Comparison of ENCODE assay signal across 1 cellular context in the genomic region with DNA sequence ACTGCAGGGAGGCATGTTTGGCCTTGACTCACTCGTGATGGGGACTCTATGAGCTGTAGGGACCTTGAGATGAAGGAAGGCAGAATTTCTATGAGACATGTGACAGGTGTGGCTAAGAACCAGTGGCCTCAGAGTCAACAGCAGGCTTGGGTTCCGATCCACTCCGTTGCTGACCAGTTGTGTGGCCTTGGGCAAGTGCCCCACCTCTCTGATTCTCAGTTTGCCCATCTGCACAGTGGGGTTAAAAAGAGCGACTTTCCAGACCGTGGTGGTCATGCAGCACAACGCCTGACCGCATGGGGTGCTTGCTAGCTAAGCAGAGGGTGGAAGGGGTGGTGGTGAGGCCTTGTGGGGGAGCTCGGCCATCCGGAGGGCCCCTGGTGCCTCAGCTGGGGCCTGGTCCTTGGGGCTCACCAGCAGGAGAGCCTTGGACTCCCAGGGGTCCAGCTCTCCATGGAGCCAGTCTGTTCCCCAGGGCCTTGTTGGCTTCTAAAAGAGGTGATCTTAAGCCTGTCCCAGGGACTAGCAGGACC.
TF ChIP-seq lines count a peak whose summit lies in the region.

No MANE protein-coding gene starts in this region.

TF ChIP-seq in K562, 482 proteins besides CTCF, POLR2A, EP300 and RAD21 (continued from another document):
- TF ChIP-seq, protein P1, sequence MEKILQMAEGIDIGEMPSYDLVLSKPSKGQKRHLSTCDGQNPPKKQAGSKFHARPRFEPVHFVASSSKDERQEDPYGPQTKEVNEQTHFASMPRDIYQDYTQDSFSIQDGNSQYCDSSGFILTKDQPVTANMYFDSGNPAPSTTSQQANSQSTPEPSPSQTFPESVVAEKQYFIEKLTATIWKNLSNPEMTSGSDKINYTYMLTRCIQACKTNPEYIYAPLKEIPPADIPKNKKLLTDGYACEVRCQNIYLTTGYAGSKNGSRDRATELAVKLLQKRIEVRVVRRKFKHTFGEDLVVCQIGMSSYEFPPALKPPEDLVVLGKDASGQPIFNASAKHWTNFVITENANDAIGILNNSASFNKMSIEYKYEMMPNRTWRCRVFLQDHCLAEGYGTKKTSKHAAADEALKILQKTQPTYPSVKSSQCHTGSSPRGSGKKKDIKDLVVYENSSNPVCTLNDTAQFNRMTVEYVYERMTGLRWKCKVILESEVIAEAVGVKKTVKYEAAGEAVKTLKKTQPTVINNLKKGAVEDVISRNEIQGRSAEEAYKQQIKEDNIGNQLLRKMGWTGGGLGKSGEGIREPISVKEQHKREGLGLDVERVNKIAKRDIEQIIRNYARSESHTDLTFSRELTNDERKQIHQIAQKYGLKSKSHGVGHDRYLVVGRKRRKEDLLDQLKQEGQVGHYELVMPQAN (IDR thresholded peaks at IDR 0.05; ENCODE audit: borderline replicate concordance): no peak
- TF ChIP-seq, protein P2, sequence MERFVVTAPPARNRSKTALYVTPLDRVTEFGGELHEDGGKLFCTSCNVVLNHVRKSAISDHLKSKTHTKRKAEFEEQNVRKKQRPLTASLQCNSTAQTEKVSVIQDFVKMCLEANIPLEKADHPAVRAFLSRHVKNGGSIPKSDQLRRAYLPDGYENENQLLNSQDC (CRISPR knock-in tag; IDR thresholded peaks at IDR 0.05): no peak
- TF ChIP-seq KDM1A (IDR thresholded peaks at IDR 0.05) (peak in 1 of 2 experiments; percentile 10; a peak in 1 of 4 replicates), TGIF2 (CRISPR knock-in tag; IDR thresholded peaks at IDR 0.05) (no peak), ARID2 (IDR thresholded peaks at IDR 0.05) (no peak), CTBP1 (IDR thresholded peaks at IDR 0.05; ENCODE audit: borderline replicate concordance) (no peak)
TF ChIP-seq in K562: peak in this region for 2.
